In genomic region chr3:12884104-12884742, GRCh38 we compare ENCODE assay signal across 11 cellular contexts. TPM values are rescaled to one million over a fixed set of nuclear protein-coding genes. Genes with fewer than 3 reads are reported as not detected.
A peak's percentile ranks its signal among the peaks of the same experiment; 100 is the strongest.
DNase-seq lines count a peak whose midpoint lies in the region; ATAC-seq and TF ChIP-seq lines count a peak whose summit lies in the region.
"Had no signal": no experiment of that assay in that cellular context is flagged by ENCODE, and none has a peak within 500 bp of the region (broad histone marks: within the 10 kb centered on the region; RNA-seq: fewer than 3 reads in every experiment).

No MANE protein-coding gene starts in this region.

- no peak overlapping the region for H3K4me3 Mint-ChIP-seq in stimulated activated naive CD8-positive, alpha-beta T cell treated with anti-CD3 and anti-CD28 coated beads, Interleukin-15, amount 100 ng/mL, for 72 hours

- peaks cover 19% of the 10 kb centered on the region for H3K27me3 Mint-ChIP-seq in stimulated activated naive CD8-positive, alpha-beta T cell treated with anti-CD3 and anti-CD28 coated beads, Interleukin-15, amount 100 ng/mL, for 72 hours

- H3K27ac Mint-ChIP-seq in stimulated activated naive CD8-positive, alpha-beta T cell treated with anti-CD3 and anti-CD28 coated beads, Interleukin-15, amount 100 ng/mL, for 72 hours, result no peak overlapping the region

- peaks cover 18% of the 10 kb centered on the region for H3K27me3 ChIP-seq in AG04450 (ENCODE audit: control insufficient read depth, insufficient read depth, low read length)
- no peaks in the 10 kb centered on the region for H3K27me3 ChIP-seq in BE2C
- H3K27me3 ChIP-seq: Peyer's patch had no signal

- H3K9me3 Mint-ChIP-seq in stimulated activated naive CD8-positive, alpha-beta T cell treated with anti-CD3 and anti-CD28 coated beads, Interleukin-15, amount 100 ng/mL, for 72 hours, result no peaks in the 10 kb centered on the region

- H3K27ac ChIP-seq in AG04450 (ENCODE audit: low read depth, low read length), result no peak overlapping the region

- H3K9me3 ChIP-seq in AG04450 (ENCODE audit: control insufficient read depth, insufficient read depth, low read length), result peaks cover 9% of the 10 kb centered on the region; the same call in 1 of the 2 replicates
- H3K9me3 ChIP-seq in BE2C, result no peaks in the 10 kb centered on the region
- H3K9me3 ChIP-seq: Peyer's patch had no signal

- TF ChIP-seq CTCF in AG04450 (IDR thresholded peaks at IDR 0.05; ENCODE audit: low read depth, low read length) (no peak), BE2C (IDR thresholded peaks at IDR 0.05; ENCODE audit: low read depth, low read length) (no peak), GM10248 (IDR thresholded peaks at IDR 0.05; ENCODE audit: control extremely low read depth, extremely low read depth, low read depth, missing control alignments) (no peak)

- H3K4me3 ChIP-seq in AG04450 (ENCODE audit: low read depth, low read length), result no peak overlapping the region
- H3K4me3 ChIP-seq in BE2C (ENCODE audit: low read depth, low read length), result no peak overlapping the region
- H3K4me3 ChIP-seq: Peyer's patch had no signal

- DNase-seq in AG04450 (ENCODE audit: low read depth, low spot score) (peak; percentile 11), RPMI7951 (ENCODE audit: low read depth) (peak; percentile 27), foreskin melanocyte (peak; percentile 33), occipital lobe (lab: John Stamatoyannopoulos, UW) (peak; percentile 73), COLO668 (lab: John Stamatoyannopoulos, UW; ENCODE audit: unreplicated experiment) (no peak), BE2C (no peak), GM10248 (ENCODE audit: extremely low spot score) (no peak)
- DNase-seq in stimulated activated naive CD8-positive, alpha-beta T cell treated with anti-CD3 and anti-CD28 coated beads, Interleukin-15, amount 100 ng/mL, for 72 hours, result no peak
- DNase-seq: activated CD4-positive, alpha-beta T cell treated with anti-CD3 and anti-CD28 coated beads for 1 hour; NCI-H1436; Peyer's patch had no signal

- no peaks in the 10 kb centered on the region for H3K36me3 ChIP-seq in BE2C
- H3K36me3 ChIP-seq: Peyer's patch had no signal

- H3K4me1 Mint-ChIP-seq in stimulated activated naive CD8-positive, alpha-beta T cell treated with anti-CD3 and anti-CD28 coated beads, Interleukin-15, amount 100 ng/mL, for 72 hours, result peaks cover 16% of the 10 kb centered on the region

- no peak for ATAC-seq in stimulated activated naive CD8-positive, alpha-beta T cell treated with anti-CD3 and anti-CD28 coated beads, Interleukin-15, amount 100 ng/mL, for 72 hours

- H3K4me1 ChIP-seq in BE2C, result no peaks in the 10 kb centered on the region

- CTCF ChIA-PET in AG04450 (lab: Charles Lee), result interaction anchor here (1.5 to 2.7 kb wide), 3 partner anchors 8 to 16 kb away, joined by 3 to 15 read pairs (median 7); no protein-coding TSS in a partner anchor
- CTCF ChIA-PET in GM10248 (lab: Yijun Ruan, JAX), result interaction anchor here (2.2 to 4.8 kb wide), 2 partner anchors 8 to 15 kb away, joined by 10 to 31 read pairs; no protein-coding TSS in a partner anchor

- POLR2A ChIA-PET in AG04450 (lab: Yijun Ruan, JAX) (no interaction called here), GM10248 (lab: Yijun Ruan, JAX) (no interaction called here)

RNA-seq across cellular contexts. Expression of gene RPL32, which starts 42.9 kb away (rescaled TPM):
- 3,211 and 3,269 TPM in 2 replicates for polyA plus RNA-seq in AG04450 (2011; rRNA removed)
- polyA minus RNA-seq in AG04450 (2011; rRNA and poly(A)+ RNA removed), result 911 and 957 TPM in 2 replicates
- total RNA-seq in RPMI7951 (2014; rRNA removed; shearing (Covaris generic)), result 1,815 and 2,401 TPM in 2 replicates
- 2,076 TPM for total RNA-seq in occipital lobe
- polyA plus RNA-seq in BE2C (2012; ENCODE audit: insufficient read depth, insufficient read length, low read depth), result 1,285 TPM

Comparison
In these comparisons a context has a peak if more than half of its experiments do, and no peak if none do; other contexts are left out.
1. DNase-seq: peak in AG04450 (single experiment), RPMI7951 (single experiment), foreskin melanocyte (single experiment) and occipital lobe (single experiment); none in COLO668 (single experiment), BE2C (single experiment), GM10248 (single experiment) and stimulated activated naive CD8-positive, alpha-beta T cell treated with anti-CD3 and anti-CD28 coated beads, Interleukin-15, amount 100 ng/mL, for 72 hours (0 of 2).